ENCODE assay signal across 27 cellular contexts in the genomic region with DNA sequence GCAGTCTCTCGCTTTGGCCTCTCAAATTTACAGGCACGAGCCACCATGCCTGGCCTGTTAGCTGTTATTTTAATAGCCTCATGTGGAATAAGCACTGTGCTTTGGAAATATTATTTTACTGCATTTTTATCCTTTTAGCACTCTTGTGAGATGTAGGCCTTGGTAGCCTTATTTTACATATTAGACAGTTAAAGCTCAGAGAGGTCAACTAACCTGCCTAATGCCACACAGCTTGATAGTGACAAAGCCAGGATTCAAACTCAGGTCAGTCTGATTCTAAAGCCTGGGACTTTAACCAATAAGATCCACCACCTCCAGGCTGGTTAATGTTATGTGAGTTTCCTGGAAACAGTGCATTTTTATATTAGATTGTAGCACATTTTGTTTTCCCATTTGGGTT. TPM values are rescaled to one million over a fixed set of nuclear protein-coding genes. Genes with fewer than 3 reads are reported as not detected.
DNase-seq lines count a peak whose midpoint lies in the region; ATAC-seq and TF ChIP-seq lines count a peak whose summit lies in the region.
"Had no signal": no experiment of that assay in that cellular context is flagged by ENCODE, and none has a peak within 500 bp of the region (broad histone marks: within the 10 kb centered on the region; RNA-seq: fewer than 3 reads in every experiment).

No MANE protein-coding gene starts in this region.

- H3K4me1 Mint-ChIP-seq in activated naive CD4-positive, alpha-beta T cell treated with anti-CD3 and anti-CD28 coated beads, Interleukin-2, amount 50 U/mL, for 24 hours = peaks cover 80% of the 10 kb centered on the region
- H3K4me1 Mint-ChIP-seq in activated naive CD4-positive, alpha-beta T cell treated with anti-CD3 and anti-CD28 coated beads, Interleukin-2, amount 10 ng/mL, durations not matched to agents 7 days and 5 days = peaks cover 60% of the 10 kb centered on the region
- H3K4me1 Mint-ChIP-seq in CD4-positive, alpha-beta T cell (ENCODE audit: low read depth) = peaks cover 90% of the 10 kb centered on the region
- peaks cover 81% of the 10 kb centered on the region for H3K4me1 Mint-ChIP-seq in activated T-helper 1 cell treated with anti-CD3 and anti-CD28 coated beads, Interleukin-12 subunit alpha, Interleukin-12 subunit beta, Interleukin-2, Interleukin-4 antibody, amounts not matched to agents 30 ng/mL and 10 ng/mL and 1 ng/mL, durations not matched to agents 14 hours and 24 hours and 36 hours (ENCODE audit: low read depth)
- H3K4me1 Mint-ChIP-seq in endothelial cell (ENCODE audit: unreplicated experiment) = peaks cover 37% of the 10 kb centered on the region

- no peaks in the 10 kb centered on the region for H3K9me3 Mint-ChIP-seq in activated naive CD4-positive, alpha-beta T cell treated with anti-CD3 and anti-CD28 coated beads, Interleukin-2, amount 50 U/mL, for 24 hours
- no peaks in the 10 kb centered on the region for H3K9me3 Mint-ChIP-seq in activated naive CD4-positive, alpha-beta T cell treated with anti-CD3 and anti-CD28 coated beads, Interleukin-2, amount 10 ng/mL, durations not matched to agents 7 days and 5 days
- no peaks in the 10 kb centered on the region for H3K9me3 Mint-ChIP-seq in CD4-positive, alpha-beta T cell
- H3K9me3 Mint-ChIP-seq in activated T-helper 1 cell treated with anti-CD3 and anti-CD28 coated beads, Interleukin-12 subunit alpha, Interleukin-12 subunit beta, Interleukin-2, Interleukin-4 antibody, amounts not matched to agents 30 ng/mL and 10 ng/mL and 1 ng/mL, durations not matched to agents 14 hours and 24 hours and 36 hours = no peaks in the 10 kb centered on the region
- H3K9me3 Mint-ChIP-seq in endothelial cell (ENCODE audit: unreplicated experiment) = no peaks in the 10 kb centered on the region
- H3K9me3 Mint-ChIP-seq: CD14-positive monocyte; neural progenitor cell; stimulated activated naive B cell treated with anti-CD40 and anti-IgM and Interleukin-4, amounts not matched to agents 10 μg/mL and 1 μg/mL and 100 μg/mL, for 72 hours had no signal

- no peaks in the 10 kb centered on the region for H3K9me3 ChIP-seq in CD4-positive, alpha-beta T cell (ENCODE audit: control insufficient read depth, low read length)
- H3K9me3 ChIP-seq: ascending aorta, esophagus muscularis mucosa, heart right ventricle, SK-N-SH, thoracic aorta, uterus had no signal

- no peaks in the 10 kb centered on the region for H3K27me3 Mint-ChIP-seq in activated naive CD4-positive, alpha-beta T cell treated with anti-CD3 and anti-CD28 coated beads, Interleukin-2, amount 50 U/mL, for 24 hours
- no peaks in the 10 kb centered on the region for H3K27me3 Mint-ChIP-seq in activated naive CD4-positive, alpha-beta T cell treated with anti-CD3 and anti-CD28 coated beads, Interleukin-2, amount 10 ng/mL, durations not matched to agents 7 days and 5 days
- H3K27me3 Mint-ChIP-seq in CD4-positive, alpha-beta T cell = no peaks in the 10 kb centered on the region
- H3K27me3 Mint-ChIP-seq in activated T-helper 1 cell treated with anti-CD3 and anti-CD28 coated beads, Interleukin-12 subunit alpha, Interleukin-12 subunit beta, Interleukin-2, Interleukin-4 antibody, amounts not matched to agents 30 ng/mL and 10 ng/mL and 1 ng/mL, durations not matched to agents 14 hours and 24 hours and 36 hours (ENCODE audit: insufficient read depth) = no peaks in the 10 kb centered on the region
- no peaks in the 10 kb centered on the region for H3K27me3 Mint-ChIP-seq in endothelial cell (ENCODE audit: unreplicated experiment)
- H3K27me3 Mint-ChIP-seq: stimulated activated naive B cell treated with anti-CD40 and anti-IgM and Interleukin-4, amounts not matched to agents 10 μg/mL and 1 μg/mL and 100 μg/mL, for 72 hours had no signal

- TF ChIP-seq CTCF in CD4-positive, alpha-beta T cell (IDR thresholded peaks at IDR 0.05) = no peak
- TF ChIP-seq CTCF in endothelial cell (IDR thresholded peaks at IDR 0.05; ENCODE audit: unreplicated experiment) = no peak

- H3K36me3 Mint-ChIP-seq in activated naive CD4-positive, alpha-beta T cell treated with anti-CD3 and anti-CD28 coated beads, Interleukin-2, amount 50 U/mL, for 24 hours = peaks cover 56% of the 10 kb centered on the region
- peaks cover 92% of the 10 kb centered on the region for H3K36me3 Mint-ChIP-seq in activated naive CD4-positive, alpha-beta T cell treated with anti-CD3 and anti-CD28 coated beads, Interleukin-2, amount 10 ng/mL, durations not matched to agents 7 days and 5 days
- H3K36me3 Mint-ChIP-seq in CD4-positive, alpha-beta T cell (ENCODE audit: low read depth) = peaks cover 100% of the 10 kb centered on the region
- peaks cover 85% of the 10 kb centered on the region for H3K36me3 Mint-ChIP-seq in activated T-helper 1 cell treated with anti-CD3 and anti-CD28 coated beads, Interleukin-12 subunit alpha, Interleukin-12 subunit beta, Interleukin-2, Interleukin-4 antibody, amounts not matched to agents 30 ng/mL and 10 ng/mL and 1 ng/mL, durations not matched to agents 14 hours and 24 hours and 36 hours (ENCODE audit: low read depth)
- peaks cover 32% of the 10 kb centered on the region for H3K36me3 Mint-ChIP-seq in endothelial cell (ENCODE audit: low read depth, unreplicated experiment)

- intact Hi-C loops in CD4-positive, alpha-beta T cell (cut with DNase I, micrococcal nuclease) = loop anchor here in 1 of 2 experiments (5.0 kb wide), 1 partner anchor 236 kb away; no protein-coding TSS in a partner anchor
- intact Hi-C loops in activated T-helper 1 cell treated with anti-CD3 and anti-CD28 coated beads, Interleukin-12 subunit alpha, Interleukin-12 subunit beta, Interleukin-2, Interleukin-4 antibody, amounts not matched to agents 30 ng/mL and 10 ng/mL and 1 ng/mL, durations not matched to agents 14 hours and 24 hours and 36 hours (cut with micrococcal nuclease) = no loop called here

- no peak for ATAC-seq in CD4-positive, alpha-beta T cell (ENCODE audit: poor library complexity)
- ATAC-seq: foreskin keratinocyte; heart right ventricle; sciatic nerve; stimulated activated naive B cell treated with anti-CD40 and anti-IgM and Interleukin-4, amounts not matched to agents 10 μg/mL and 1 μg/mL and 100 μg/mL, for 72 hours had no signal

- DNase-seq in activated naive CD4-positive, alpha-beta T cell treated with anti-CD3 and anti-CD28 coated beads, Interleukin-2, amount 10 ng/mL, durations not matched to agents 7 days and 5 days = no peak
- DNase-seq in CD4-positive, alpha-beta T cell = no peak
- no peak for DNase-seq in activated T-helper 1 cell treated with anti-CD3 and anti-CD28 coated beads, Interleukin-12 subunit alpha, Interleukin-12 subunit beta, Interleukin-2, Interleukin-4 antibody, amounts not matched to agents 30 ng/mL and 10 ng/mL and 1 ng/mL, durations not matched to agents 14 hours and 24 hours and 36 hours (ENCODE audit: low spot score)
- DNase-seq in epithelial cell of prostate (ENCODE audit: low read depth, low spot score) (no peak), endothelial cell (ENCODE audit: low spot score) (no peak), globus pallidus (ENCODE audit: low spot score) (no peak), amygdala (lab: John Stamatoyannopoulos, UW) (no peak)
- DNase-seq: activated CD4-positive, alpha-beta T cell treated with anti-CD3 and anti-CD28 coated beads for 4 hours; cortex of kidney; heart right ventricle; Kasumi-1; NCI-H146; NCI-H446 treated with DMSO at 0.1 percent for 48 hours; OCI-M1; SK-N-SH; stimulated activated CD4-positive, alpha-beta T cell treated with anti-CD3 and anti-CD28 coated beads, Interleukin-4, amount 100 ng/mL, for 24 hours; stimulated activated naive B cell treated with anti-CD40 and anti-IgM and Interleukin-4, amounts not matched to agents 10 μg/mL and 1 μg/mL and 100 μg/mL, for 72 hours; uterus had no signal

- CTCF ChIA-PET in activated naive CD4-positive, alpha-beta T cell treated with anti-CD3 and anti-CD28 coated beads, Interleukin-2, amount 10 ng/mL, durations not matched to agents 7 days and 5 days (lab: Charles Lee) = interaction anchor here (1.1 to 19.6 kb wide), 5 partner anchors 6 to 170 kb away, joined by 3 to 467 read pairs (median 5); partner anchors contain the start of gene TNFAIP3
- CTCF ChIA-PET in CD4-positive, alpha-beta T cell (lab: Charles Lee) = interaction anchor here (1.5 kb wide), 1 partner anchor 52 kb away, joined by 5 read pairs; no protein-coding TSS in a partner anchor

- H3K4me3 Mint-ChIP-seq in activated naive CD4-positive, alpha-beta T cell treated with anti-CD3 and anti-CD28 coated beads, Interleukin-2, amount 50 U/mL, for 24 hours = peak overlapping the region; percentile 92
- H3K4me3 Mint-ChIP-seq in activated naive CD4-positive, alpha-beta T cell treated with anti-CD3 and anti-CD28 coated beads, Interleukin-2, amount 10 ng/mL, durations not matched to agents 7 days and 5 days = no peak overlapping the region
- H3K4me3 Mint-ChIP-seq in CD4-positive, alpha-beta T cell = peak overlapping the region; percentile 76
- H3K4me3 Mint-ChIP-seq in activated T-helper 1 cell treated with anti-CD3 and anti-CD28 coated beads, Interleukin-12 subunit alpha, Interleukin-12 subunit beta, Interleukin-2, Interleukin-4 antibody, amounts not matched to agents 30 ng/mL and 10 ng/mL and 1 ng/mL, durations not matched to agents 14 hours and 24 hours and 36 hours = no peak overlapping the region
- H3K4me3 Mint-ChIP-seq in endothelial cell (ENCODE audit: unreplicated experiment) = no peak overlapping the region
- H3K4me3 Mint-ChIP-seq: CD14-positive monocyte; neural progenitor cell; stimulated activated naive B cell treated with anti-CD40 and anti-IgM and Interleukin-4, amounts not matched to agents 10 μg/mL and 1 μg/mL and 100 μg/mL, for 72 hours had no signal

- no peaks in the 10 kb centered on the region for H3K27me3 ChIP-seq in CD4-positive, alpha-beta T cell (ENCODE audit: control insufficient read depth, insufficient read depth, low read length)
- H3K27me3 ChIP-seq: ascending aorta, cardiac muscle cell, esophagus muscularis mucosa, foreskin keratinocyte, heart right ventricle, neural progenitor cell, uterus had no signal

- H3K27ac Mint-ChIP-seq in activated naive CD4-positive, alpha-beta T cell treated with anti-CD3 and anti-CD28 coated beads, Interleukin-2, amount 50 U/mL, for 24 hours = peak overlapping the region; percentile 79
- no peak overlapping the region for H3K27ac Mint-ChIP-seq in activated naive CD4-positive, alpha-beta T cell treated with anti-CD3 and anti-CD28 coated beads, Interleukin-2, amount 10 ng/mL, durations not matched to agents 7 days and 5 days
- peak overlapping the region; percentile 95 for H3K27ac Mint-ChIP-seq in CD4-positive, alpha-beta T cell
- peak overlapping the region; percentile 82 for H3K27ac Mint-ChIP-seq in activated T-helper 1 cell treated with anti-CD3 and anti-CD28 coated beads, Interleukin-12 subunit alpha, Interleukin-12 subunit beta, Interleukin-2, Interleukin-4 antibody, amounts not matched to agents 30 ng/mL and 10 ng/mL and 1 ng/mL, durations not matched to agents 14 hours and 24 hours and 36 hours
- H3K27ac Mint-ChIP-seq in endothelial cell (ENCODE audit: unreplicated experiment) = no peak overlapping the region
- H3K27ac Mint-ChIP-seq: neural progenitor cell; stimulated activated naive B cell treated with anti-CD40 and anti-IgM and Interleukin-4, amounts not matched to agents 10 μg/mL and 1 μg/mL and 100 μg/mL, for 72 hours had no signal

- POLR2A ChIA-PET in CD4-positive, alpha-beta T cell (lab: Charles Lee) = interaction anchor here (1.1 to 2.8 kb wide), 2 partner anchors 9 to 68 kb away, joined by 3 to 23 read pairs; partner anchors contain the start of gene TNFAIP3

- H3K27ac ChIP-seq in CD4-positive, alpha-beta T cell (ENCODE audit: low read depth, low read length) = no peak overlapping the region
- peak overlapping the region; percentile 81 for H3K27ac ChIP-seq in epithelial cell of prostate
- H3K27ac ChIP-seq: ascending aorta, cardiac muscle cell, foreskin keratinocyte, heart right ventricle, neural progenitor cell, thoracic aorta had no signal

RNA-seq across cellular contexts. Expression of gene TNFAIP3, which starts 9.5 kb away (rescaled TPM):
- 1,000 to 10,000 TPM; 3,816 to 3,885 TPM for total RNA-seq in CD4-positive, alpha-beta T cell
- total RNA-seq in activated T-helper 1 cell treated with anti-CD3 and anti-CD28 coated beads, Interleukin-12 subunit alpha, Interleukin-12 subunit beta, Interleukin-2, Interleukin-4 antibody, amounts not matched to agents 30 ng/mL and 10 ng/mL and 1 ng/mL, durations not matched to agents 14 hours and 24 hours and 36 hours = 250 and 257 TPM in 2 replicates
- total RNA-seq in endothelial cell (ENCODE audit: unreplicated experiment) = 22.6 TPM

Comparison
In these comparisons a context has a peak if more than half of its experiments do, and no peak if none do; other contexts are left out.
1. H3K27ac Mint-ChIP-seq: peak in activated naive CD4-positive, alpha-beta T cell treated with anti-CD3 and anti-CD28 coated beads, Interleukin-2, amount 50 U/mL, for 24 hours (single experiment), CD4-positive, alpha-beta T cell (single experiment) and activated T-helper 1 cell treated with anti-CD3 and anti-CD28 coated beads, Interleukin-12 subunit alpha, Interleukin-12 subunit beta, Interleukin-2, Interleukin-4 antibody, amounts not matched to agents 30 ng/mL and 10 ng/mL and 1 ng/mL, durations not matched to agents 14 hours and 24 hours and 36 hours (single experiment); none in activated naive CD4-positive, alpha-beta T cell treated with anti-CD3 and anti-CD28 coated beads, Interleukin-2, amount 10 ng/mL, durations not matched to agents 7 days and 5 days (single experiment) and endothelial cell (single experiment).
2. H3K4me3 Mint-ChIP-seq: peak in activated naive CD4-positive, alpha-beta T cell treated with anti-CD3 and anti-CD28 coated beads, Interleukin-2, amount 50 U/mL, for 24 hours (single experiment) and CD4-positive, alpha-beta T cell (single experiment); none in activated naive CD4-positive, alpha-beta T cell treated with anti-CD3 and anti-CD28 coated beads, Interleukin-2, amount 10 ng/mL, durations not matched to agents 7 days and 5 days (single experiment), activated T-helper 1 cell treated with anti-CD3 and anti-CD28 coated beads, Interleukin-12 subunit alpha, Interleukin-12 subunit beta, Interleukin-2, Interleukin-4 antibody, amounts not matched to agents 30 ng/mL and 10 ng/mL and 1 ng/mL, durations not matched to agents 14 hours and 24 hours and 36 hours (single experiment) and endothelial cell (single experiment).
3. RNA of gene TNFAIP3, which starts 9.5 kb away (total RNA-seq): 3,816 to 3,885 TPM in CD4-positive, alpha-beta T cell; 250 to 257 TPM in activated T-helper 1 cell treated with anti-CD3 and anti-CD28 coated beads, Interleukin-12 subunit alpha, Interleukin-12 subunit beta, Interleukin-2, Interleukin-4 antibody, amounts not matched to agents 30 ng/mL and 10 ng/mL and 1 ng/mL, durations not matched to agents 14 hours and 24 hours and 36 hours and 22.6 TPM in endothelial cell (single experiment); every median in the first group is over 10 times any median in the second.